In genomic region chr6:142014515-142014914, GRCh38 we compare ENCODE assay signal across 10 cellular contexts.
DNase-seq lines count a peak whose midpoint lies in the region; ATAC-seq, FAIRE-seq and TF ChIP-seq lines count a peak whose summit lies in the region.
"Had no signal": no experiment of that assay in that cellular context is flagged by ENCODE, and none has a peak within 500 bp of the region (broad histone marks: within the 10 kb centered on the region; RNA-seq: fewer than 3 reads in every experiment).

No MANE protein-coding gene starts in this region.

- peak; percentile 76 for ATAC-seq in SK-N-SH treated with all-trans-retinoic acid at 6 μM for 48 hours
- ATAC-seq in HG03469 (IDR thresholded peaks at IDR 0.05; ENCODE audit: unreplicated experiment): no peak
- no peak for ATAC-seq in CD8-positive, alpha-beta T cell

- no peaks in the 10 kb centered on the region for H3K36me3 ChIP-seq in skeletal muscle satellite cell (ENCODE audit: insufficient read depth, low read length)
- no peaks in the 10 kb centered on the region for H3K36me3 ChIP-seq in CD8-positive, alpha-beta T cell (ENCODE audit: insufficient read depth, low read length)

- CTCF ChIA-PET in CD8-positive, alpha-beta T cell (lab: Charles Lee): no interaction called here

- POLR2A ChIA-PET in CD8-positive, alpha-beta T cell (lab: Charles Lee): no interaction called here

- H3K36me3 Mint-ChIP-seq in CD8-positive, alpha-beta T cell: no peaks in the 10 kb centered on the region

- H3K27me3 ChIP-seq in skeletal muscle satellite cell (ENCODE audit: control insufficient read depth, insufficient read depth, low read length): no peaks in the 10 kb centered on the region
- no peaks in the 10 kb centered on the region for H3K27me3 ChIP-seq in CD8-positive, alpha-beta T cell (ENCODE audit: insufficient read depth, low read length)

- H3K4me3 ChIP-seq in fibroblast of villous mesenchyme (ENCODE audit: low read depth, low read length) (peak overlapping the region; percentile 40), skeletal muscle satellite cell (ENCODE audit: low read length) (peak overlapping the region; percentile 52)
- no peak overlapping the region for H3K4me3 ChIP-seq in CD8-positive, alpha-beta T cell (ENCODE audit: low read depth, low read length)

- peak overlapping the region; percentile 80 for H3K9ac ChIP-seq in skeletal muscle satellite cell (ENCODE audit: low read depth, low read length)

- no peak overlapping the region for H3K27ac Mint-ChIP-seq in CD8-positive, alpha-beta T cell

- H3K27ac ChIP-seq in CD8-positive, alpha-beta T cell (ENCODE audit: low read depth, low read length): no peak overlapping the region

- DNase-seq in H54 (ENCODE audit: insufficient read length, low spot score) (no peak), fibroblast of villous mesenchyme (ENCODE audit: low read depth) (peak; percentile 83)
- no peak for DNase-seq in stimulated activated CD4-positive, alpha-beta T cell treated with anti-CD3 and anti-CD28 coated beads, Interleukin-4, amount 100 ng/mL, for 4 hours
- DNase-seq in CD8-positive, alpha-beta T cell: no peak
- DNase-seq: activated T-cell treated with anti-CD3 and anti-CD28 coated beads, Interleukin-2, amount 50 U/mL, for 48 hours; NCI-H1694 treated with DMSO at 0.1 percent for 48 hours; T-helper 1 cell had no signal

- TF ChIP-seq POLR2A in H54 (IDR thresholded peaks at IDR 0.05; ENCODE audit: low read depth, low read length): no peak

- TF ChIP-seq CTCF in fibroblast of villous mesenchyme (IDR thresholded peaks at IDR 0.05; ENCODE audit: insufficient read depth, low read depth, low read length): no peak
- TF ChIP-seq CTCF in CD8-positive, alpha-beta T cell (IDR thresholded peaks at IDR 0.05): no peak

- FAIRE-seq in H54 (lab: Jason Lieb, UNC): peak; percentile 66

- H3K9me3 Mint-ChIP-seq in CD8-positive, alpha-beta T cell: no peaks in the 10 kb centered on the region

- no peaks in the 10 kb centered on the region for H3K9me3 ChIP-seq in skeletal muscle satellite cell (replicated peaks; ENCODE audit: low read length)
- H3K9me3 ChIP-seq in CD8-positive, alpha-beta T cell (ENCODE audit: low read length): no peaks in the 10 kb centered on the region

- H3K4me1 ChIP-seq in skeletal muscle satellite cell (ENCODE audit: control insufficient read depth, insufficient read depth, low read length): peaks cover 44% of the 10 kb centered on the region
- no peaks in the 10 kb centered on the region for H3K4me1 ChIP-seq in CD8-positive, alpha-beta T cell (ENCODE audit: insufficient read depth, low read length)

- peak overlapping the region; percentile 80 for H3K4me2 ChIP-seq in skeletal muscle satellite cell (ENCODE audit: low read length)

- no peak overlapping the region for H3K4me3 Mint-ChIP-seq in CD8-positive, alpha-beta T cell

- peaks cover 14% of the 10 kb centered on the region for H3K27me3 Mint-ChIP-seq in CD8-positive, alpha-beta T cell (ENCODE audit: low read depth)

- no peaks in the 10 kb centered on the region for H3K4me1 Mint-ChIP-seq in CD8-positive, alpha-beta T cell (ENCODE audit: low read depth)

- intact Hi-C loops in CD8-positive, alpha-beta T cell (cut with DNase I, micrococcal nuclease): no loop called here

TF ChIP-seq in SK-N-SH treated with all-trans-retinoic acid at 6 μM for 48 hours, 23 proteins besides CTCF, POLR2A, EP300 and RAD21:
- TF ChIP-seq CREB5 (CRISPR knock-in tag; IDR thresholded peaks at IDR 0.05; ENCODE audit: low read depth) (no peak), TCF4 (CRISPR knock-in tag; IDR thresholded peaks at IDR 0.05; ENCODE audit: borderline replicate concordance) (no peak), ZC3H10 (CRISPR knock-in tag; IDR thresholded peaks at IDR 0.05) (no peak), ESRRG (CRISPR knock-in tag; IDR thresholded peaks at IDR 0.05) (no peak), OSR1 (CRISPR knock-in tag; IDR thresholded peaks at IDR 0.05) (no peak), GLIS3 (CRISPR knock-in tag; IDR thresholded peaks at IDR 0.05) (no peak)
